ENCODE assay signal across 1 cellular context in genomic region chr9:21679432-21679831, GRCh38.
TF ChIP-seq lines count a peak whose summit lies in the region.

No MANE protein-coding gene starts in this region.

TF ChIP-seq in endothelial cell of umbilical vein, 7 proteins besides CTCF, POLR2A, EP300 and RAD21:
- TF ChIP-seq MYC (IDR thresholded peaks at IDR 0.05; ENCODE audit: low read depth, low read length) (no peak), GATA2 (IDR thresholded peaks at IDR 0.05; ENCODE audit: insufficient read depth, insufficient read length, low read depth, low read length) (no peak), MAX (IDR thresholded peaks at IDR 0.05; ENCODE audit: insufficient read depth, insufficient read length) (no peak), JUN (IDR thresholded peaks at IDR 0.05; ENCODE audit: borderline replicate concordance, insufficient read depth, insufficient read length, low read depth) (no peak), FOS (IDR thresholded peaks at IDR 0.05; ENCODE audit: borderline replicate concordance, insufficient read depth, low read length) (no peak), EZH2 (IDR thresholded peaks at IDR 0.05; ENCODE audit: borderline replicate concordance, low read depth, low read length, severe bottlenecking) (no peak), POLR2AphosphoS5 (IDR thresholded peaks at IDR 0.05; ENCODE audit: insufficient read depth, low read depth, low read length) (no peak)
TF ChIP-seq in endothelial cell of umbilical vein: peak in this region for 0.
